Comparison of ENCODE assay signal across 8 cellular contexts in genomic region chr12:53675701-53676607, GRCh38. TPM values are rescaled to one million over a fixed set of nuclear protein-coding genes. Genes with fewer than 3 reads are reported as not detected.
DNase-seq lines count a peak whose midpoint lies in the region; TF ChIP-seq lines count a peak whose summit lies in the region.

ATP5MC2 (minus strand) TSS chr12:53676083; CDS start chr12:53672614, 3,469 bp downstream.

- H3K36me3 ChIP-seq in Caco-2 (ENCODE audit: control insufficient read depth, insufficient read depth, low read length), result peaks cover 1% of the 10 kb centered on the region; the same call in 1 of the 2 replicates

- 0 out of 2 replicates have a peak, but pooled peaks cover 5% of the 10 kb centered on the region for H3K4me1 ChIP-seq in Caco-2

- POLR2A ChIA-PET in Caco-2 (lab: Charles Lee), result interaction anchor here (0.5 to 1.4 kb wide), 7 partner anchors 17 to 496 kb away, joined by 3 to 11 read pairs (median 5); partner anchors contain the start of genes ATF7 and TARBP2

- H3K27me3 ChIP-seq in Caco-2 (replicated peaks; ENCODE audit: control insufficient read depth, insufficient read depth, low read length), result no peaks in the 10 kb centered on the region

- DNase-seq in Caco-2, result peak; percentile 97 to 98
- DNase-seq in GM20000 (ENCODE audit: low spot score), result peak; percentile 96
- DNase-seq in HT-29 (ENCODE audit: low spot score), result peak; percentile 99
- peak; percentile 96 for DNase-seq in NK-92 treated with Interleukin-12 subunit alpha and Interleukin-12 subunit beta, amount 100 ng/mL, for 24 hours (lab: John Stamatoyannopoulos, UW)
- peak; percentile 98 for DNase-seq in activated CD8-positive, alpha-beta memory T cell treated with anti-CD3 and anti-CD28 coated beads for 24 hours
- peak; percentile 93 for DNase-seq in effector CD8-positive, alpha-beta T cell (lab: John Stamatoyannopoulos, UW)
- peak; percentile 100 for DNase-seq in lung microvascular endothelial cell (ENCODE audit: low read depth in 2 of 2)
- DNase-seq in stimulated activated CD4-positive, alpha-beta T cell treated with anti-CD3 and anti-CD28 coated beads, TNF-alpha, amount 100 ng/mL, for 48 hours (ENCODE audit: low read depth in 3 of 3), result peak; percentile 94 to 97 (median 96)

- peak within 1 kb of the TSS; percentile 87 for H3K27ac Mint-ChIP-seq in Caco-2 (ENCODE audit: unreplicated experiment)

- no peaks in the 10 kb centered on the region for H3K27me3 Mint-ChIP-seq in Caco-2 (ENCODE audit: insufficient read depth, unreplicated experiment)

- peaks cover 18% of the 10 kb centered on the region for H3K36me3 Mint-ChIP-seq in Caco-2 (ENCODE audit: insufficient read depth, unreplicated experiment)

- no peaks in the 10 kb centered on the region for H3K9me3 ChIP-seq in Caco-2

- CTCF ChIA-PET in Caco-2 (lab: Charles Lee), result interaction anchor here (0.6 to 3.1 kb wide), 12 partner anchors 10 to 1954 kb away, joined by 3 to 43 read pairs (median 4); partner anchors contain the start of genes AAAS, ATF7 and TARBP2

- intact Hi-C loops in Caco-2 (cut with micrococcal nuclease; ENCODE audit: unreplicated experiment), result loop anchor here (1.0 kb wide), 4 partner anchors 20 to 133 kb away; partner anchors contain the start of gene ATF7

- no TSS peak for BruUV-seq in Caco-2 (replicated peaks; lab: Mats Ljungman, UMichigan)

- H3K4me3 ChIP-seq in Caco-2 (ENCODE audit: low read depth, low read length), result peak within 1 kb of the TSS; percentile 41

- TF ChIP-seq CTCF in Caco-2 (IDR thresholded peaks at IDR 0.05; ENCODE audit: insufficient read depth in 1 of 2, low read depth in 1 of 2, low read length in 1 of 2, severe bottlenecking in 1 of 2, unreplicated experiment in 1 of 2) (peak; percentile 91 to 99), GM20000 (IDR thresholded peaks at IDR 0.05; ENCODE audit: extremely low read depth, missing control alignments) (peak; percentile 100)

- H3K4me1 Mint-ChIP-seq in Caco-2 (ENCODE audit: low read depth, unreplicated experiment), result no peaks in the 10 kb centered on the region

- no peaks in the 10 kb centered on the region for H3K9me3 Mint-ChIP-seq in Caco-2 (ENCODE audit: unreplicated experiment)

- peak within 1 kb of the TSS; percentile 82 for H3K4me3 Mint-ChIP-seq in Caco-2 (ENCODE audit: unreplicated experiment)

RNA-seq across cellular contexts. Expression of gene ATP5MC2, which starts in this region (rescaled TPM):
- total RNA-seq in Caco-2 (2022) (156 and 160 TPM in 2 replicates), lung microvascular endothelial cell (129 and 141 TPM in 2 replicates)
- 379 and 381 TPM in 2 replicates for total RNA-seq in HT-29 (2014; rRNA removed; shearing (Covaris generic))

Comparison
In these comparisons a context has a peak if more than half of its experiments do, and no peak if none do; other contexts are left out.
1. Peak in every context shown above with its lines: DNase-seq and H3K4me3 ChIP-seq.